In genomic region chr2:74420443-74421103, GRCh38 we compare ENCODE assay signal across 5 cellular contexts. TPM values are rescaled to one million over a fixed set of nuclear protein-coding genes. Genes with fewer than 3 reads are reported as not detected.
DNase-seq lines count a peak whose midpoint lies in the region; ATAC-seq and TF ChIP-seq lines count a peak whose summit lies in the region.
"Not testable (repeated sequence)": the region's sequence is repeated elsewhere in the genome, so short reads cannot be mapped to it uniquely, and the experiment has no call there.

No MANE protein-coding gene starts in this region.

- not testable (repeated sequence) for H3K9me3 ChIP-seq in HCT116 (ENCODE audit: control insufficient read depth in 1 of 2, insufficient read depth in 1 of 2, low read depth in 1 of 2, low read length in 2 of 2); left ventricle myocardium inferior (replicated peaks)

- DNase-seq in HCT116 (ENCODE audit: low read depth, low spot score); T-cell; astrocyte of the spinal cord (ENCODE audit: low read depth, low spot score); left ventricle myocardium inferior; osteocyte (ENCODE audit: extremely low spot score, unreplicated experiment): not testable (repeated sequence)

- not testable (repeated sequence) for BruUV-seq in HCT116 (replicated peaks; lab: Mats Ljungman, UMichigan)

- peak overlapping the region; percentile 89 for H3K4me2 ChIP-seq in HCT116 (ENCODE audit: low read length)

- RAD21 ChIA-PET in HCT116 (lab: Charles Lee; ENCODE audit: low non-redundant PET in 1 of 2, low total read pairs in 2 of 2, uncharacterized antibody in 2 of 2, unreplicated experiment in 2 of 2) = not testable (repeated sequence)

- in situ Hi-C loops in astrocyte of the spinal cord (cut with HindIII; ENCODE audit: low sequenced_read_pairs) = not testable (repeated sequence)

- TF ChIP-seq RAD21 in HCT116 (IDR thresholded peaks at IDR 0.05; ENCODE audit: low read depth) = not testable (repeated sequence)

- H3K4me1 Mint-ChIP-seq in T-cell = peaks cover 34 to 45% (median 36%) of the 10 kb centered on the region in 3 donors
- not testable (repeated sequence) for H3K4me1 Mint-ChIP-seq in osteocyte (ENCODE audit: unreplicated experiment)

- H3K79me2 ChIP-seq in HCT116 (ENCODE audit: insufficient read depth, low read length) = not testable (repeated sequence)

- not testable (repeated sequence) for H4K20me1 ChIP-seq in HCT116 (ENCODE audit: insufficient read depth)

- TF ChIP-seq CTCF in HCT116 (IDR thresholded peaks at IDR 0.05 in 2 of 3, conservative IDR thresholded peaks at IDR 0.05 in 1 of 3; ENCODE audit: borderline replicate concordance in 1 of 3, insufficient read depth in 1 of 3, low read depth in 2 of 3, low read length in 2 of 3); astrocyte of the spinal cord (IDR thresholded peaks at IDR 0.05; ENCODE audit: low read depth, low read length); left ventricle myocardium inferior (IDR thresholded peaks at IDR 0.05; ENCODE audit: borderline replicate concordance); osteocyte (IDR thresholded peaks at IDR 0.05): not testable (repeated sequence)

- peak overlapping the region; percentile 97 to 98 for H3K27ac Mint-ChIP-seq in T-cell
- not testable (repeated sequence) for H3K27ac Mint-ChIP-seq in osteocyte (ENCODE audit: unreplicated experiment)

- not testable (repeated sequence) for H3K36me3 Mint-ChIP-seq in T-cell; osteocyte (ENCODE audit: unreplicated experiment)

- POLR2A ChIA-PET in HCT116 (lab: Charles Lee) = not testable (repeated sequence)
- POLR2A ChIA-PET in T-cell (lab: Charles Lee) = interaction anchor here (0.5 to 0.9 kb wide), 7 partner anchors 29 to 418 kb away, joined by 3 to 7 read pairs (median 4); partner anchors contain the start of gene WBP1 (in 1 of the 2)

- not testable (repeated sequence) for H3K9me3 Mint-ChIP-seq in T-cell; osteocyte (ENCODE audit: unreplicated experiment)

- not testable (repeated sequence) for H3K9me2 ChIP-seq in HCT116 (ENCODE audit: insufficient read depth)

- not testable (repeated sequence) for ATAC-seq in HCT116; T-cell (replicated peaks in 1 of 4)

- H2AFZ ChIP-seq in HCT116 (ENCODE audit: low read depth, low read length, poor library complexity, severe bottlenecking) = not testable (repeated sequence)

- peak overlapping the region; percentile 71 for H3K9ac ChIP-seq in HCT116 (ENCODE audit: low read length)

- H3K4me3 ChIP-seq in HCT116 (replicated peaks in 1 of 2; ENCODE audit: low read depth in 1 of 2, low read length in 2 of 2) = peak overlapping the region; percentile 82 to 85
- peak overlapping the region; percentile 84 for H3K4me3 ChIP-seq in astrocyte of the spinal cord (ENCODE audit: low read depth, low read length)
- peak overlapping the region; percentile 69 for H3K4me3 ChIP-seq in left ventricle myocardium inferior

- peak overlapping the region; percentile 54; the same call in 1 of the 2 replicates for H3K27ac ChIP-seq in HCT116 (ENCODE audit: low read depth, low read length)
- H3K27ac ChIP-seq in left ventricle myocardium inferior (replicated peaks) = not testable (repeated sequence)

- H3K27me3 ChIP-seq in HCT116 (ENCODE audit: insufficient read depth, low read length); left ventricle myocardium inferior (ENCODE audit: low read depth): not testable (repeated sequence)

- not testable (repeated sequence) for H3K27me3 Mint-ChIP-seq in T-cell; osteocyte (ENCODE audit: unreplicated experiment)

- H3K4me1 ChIP-seq in HCT116 (ENCODE audit: control insufficient read depth in 1 of 2, insufficient read depth in 2 of 2, low read length in 2 of 2) = peaks cover 0 to 33% of the 10 kb centered on the region in 2 experiments; a peak in 3 of 4 replicates
- peaks cover 32% of the 10 kb centered on the region for H3K4me1 ChIP-seq in left ventricle myocardium inferior

- H3K36me3 ChIP-seq in HCT116 (ENCODE audit: control insufficient read depth in 1 of 2, insufficient read depth in 2 of 2, low read length in 2 of 2); left ventricle myocardium inferior: not testable (repeated sequence)

- CTCF ChIA-PET in HCT116 (lab: Charles Lee) = not testable (repeated sequence)
- CTCF ChIA-PET in T-cell (lab: Charles Lee) = interaction anchor here (0.6 to 1.2 kb wide), 7 partner anchors 20 to 225 kb away, joined by 3 to 8 read pairs (median 4); no protein-coding TSS in a partner anchor

- intact Hi-C loops in HCT116 (cut with micrococcal nuclease); left ventricle myocardium inferior (cut with micrococcal nuclease): not testable (repeated sequence)

- peak overlapping the region; percentile 92 to 99 (median 99) for H3K4me3 Mint-ChIP-seq in T-cell
- H3K4me3 Mint-ChIP-seq in osteocyte (ENCODE audit: unreplicated experiment) = peak overlapping the region; percentile 97

- TF ChIP-seq POLR2A in HCT116 (IDR thresholded peaks at IDR 0.05; ENCODE audit: borderline replicate concordance, extremely low read depth, insufficient read depth, insufficient read length) = not testable (repeated sequence)

RNA-seq across cellular contexts. Expression of gene C2orf81, which starts 0.8 kb away (rescaled TPM):
- 6.5 TPM for total RNA-seq in HCT116 (2021; ENCODE audit: unreplicated experiment)
- polyA plus RNA-seq in HCT116 (2012) = 2.7 and 3.4 TPM in 2 replicates
- 1 to 10 TPM; 5.0 to 9.5 (median 7.5) TPM for total RNA-seq in T-cell
- 0.82 TPM for total RNA-seq in left ventricle myocardium inferior
- 2.4 and 2.8 TPM in 2 replicates for total RNA-seq in osteocyte

RNA-seq across cellular contexts. Expression of gene WDR54, which starts 1.0 kb away (rescaled TPM):
- total RNA-seq in HCT116 (2021; ENCODE audit: unreplicated experiment) (54.9 TPM), T-cell (10 to 100 TPM; 31.4 to 46.8 (median 45.4) TPM), left ventricle myocardium inferior (2.9 TPM), osteocyte (15.8 and 16.2 TPM in 2 replicates)
- polyA plus RNA-seq in HCT116 (2012) = 133 and 138 TPM in 2 replicates

RNA-seq across cellular contexts. Expression of gene RTKN, which starts 21.2 kb away (rescaled TPM):
- 94.0 TPM for total RNA-seq in HCT116 (2021; ENCODE audit: unreplicated experiment)
- 50.7 and 61.0 TPM in 2 replicates for polyA plus RNA-seq in HCT116 (2012)
- 1 to 10 TPM in 1 of 5 donors, under 1 TPM in 3, not detected in 1; 0.93 to 1.7 (median 0.96) TPM for total RNA-seq in T-cell
- 14.0 TPM for total RNA-seq in left ventricle myocardium inferior
- total RNA-seq in osteocyte = 19.1 and 22.1 TPM in 2 replicates

RNA-seq across cellular contexts. Expression of gene INO80B, which starts 34.3 kb away (rescaled TPM):
- 24.0 TPM for total RNA-seq in HCT116 (2021; ENCODE audit: unreplicated experiment)
- 14.3 and 14.7 TPM in 2 replicates for polyA plus RNA-seq in HCT116 (2012)
- total RNA-seq in T-cell = 10 to 100 TPM; 44.5 to 70.8 (median 68.4) TPM
- total RNA-seq in left ventricle myocardium inferior = 19.3 TPM
- total RNA-seq in osteocyte = 34.9 and 41.9 TPM in 2 replicates

RNA-seq across cellular contexts. Expression of gene WBP1, which starts 37.7 kb away (rescaled TPM):
- total RNA-seq in HCT116 (2021; ENCODE audit: unreplicated experiment) (64.7 TPM), T-cell (100 to 1,000 TPM in 2 of 5 donors, 10 to 100 TPM in 3; 80.2 to 104 (median 98.2) TPM), left ventricle myocardium inferior (46.1 TPM), osteocyte (86.3 and 96.1 TPM in 2 replicates)
- 83.4 and 85.0 TPM in 2 replicates for polyA plus RNA-seq in HCT116 (2012)
